In genomic region chr12:80878431-80878830, GRCh38 we compare ENCODE assay signal across 2 cellular contexts. TPM values are rescaled to one million over a fixed set of nuclear protein-coding genes. Genes with fewer than 3 reads are reported as not detected.
"Had no signal": no experiment of that assay in that cellular context is flagged by ENCODE, and none has a peak within 500 bp of the region (broad histone marks: within the 10 kb centered on the region; RNA-seq: fewer than 3 reads in every experiment).

No MANE protein-coding gene starts in this region.

RNA-seq across cellular contexts. Expression of gene LIN7A, which starts 59.3 kb away (rescaled TPM):
- total RNA-seq: activated CD8-positive, alpha-beta T cell treated with anti-CD3 and anti-CD28 coated beads, Interleukin-2, amount 10 ng/mL, durations not matched to agents 7 days and 5 days; activated naive CD8-positive, alpha-beta T cell treated with anti-CD3 and anti-CD28 coated beads, Interleukin-2, amount 10 ng/mL, durations not matched to agents 7 days and 5 days had no signal
